In genomic region chr19:47135156-47135555, GRCh38 we compare ENCODE assay signal across 21 cellular contexts. TPM values are rescaled to one million over a fixed set of nuclear protein-coding genes. Genes with fewer than 3 reads are reported as not detected.
A peak's percentile ranks its signal among the peaks of the same experiment; 100 is the strongest.
DNase-seq lines count a peak whose midpoint lies in the region; ATAC-seq and TF ChIP-seq lines count a peak whose summit lies in the region.
"Had no signal": no experiment of that assay in that cellular context is flagged by ENCODE, and none has a peak within 500 bp of the region (broad histone marks: within the 10 kb centered on the region; RNA-seq: fewer than 3 reads in every experiment).

No MANE protein-coding gene starts in this region.

- no peak for DNase-seq in SK-N-SH
- DNase-seq in LHCN-M2 (ENCODE audit: low read depth), result peak; percentile 20
- no peak for DNase-seq in chondrocyte (ENCODE audit: low spot score)
- DNase-seq in osteoblast (ENCODE audit: insufficient read length, low spot score, missing footprints), result no peak
- no peak for DNase-seq in left lung
- no peak for DNase-seq in NCI-H345 (lab: John Stamatoyannopoulos, UW)
- DNase-seq: activated CD4-positive, CD25-positive, alpha-beta regulatory T cell treated with anti-CD3 and anti-CD28 coated beads, Interleukin-2, amount 50 U/mL, for 72 hours; activated naive CD4-positive, alpha-beta T cell treated with anti-CD3 and anti-CD28 coated beads for 36 hours; body of pancreas; immature natural killer cell; MV-4-11; naive B cell; NCI-H2029 treated with DMSO at 0.1 percent for 48 hours; NCI-H510A treated with DMSO at 0.1 percent for 48 hours; SJCRH30; stimulated activated CD4-positive, alpha-beta T cell treated with anti-CD3 and anti-CD28 coated beads, Interleukin-12 subunit alpha, Interleukin-12 subunit beta, amount 100 ng/mL, for 4 hours; stimulated activated naive CD4-positive, alpha-beta T cell had no signal

- H3K79me2 ChIP-seq in SK-N-SH (ENCODE audit: insufficient read depth), result peaks cover 94% of the 10 kb centered on the region
- peaks cover 93% of the 10 kb centered on the region for H3K79me2 ChIP-seq in osteoblast (ENCODE audit: insufficient read depth, low read length)

- WGBS in SK-N-SH (ENCODE audit: low lambda C conversion rate), result 80% methylated on average over 3 of the region's 3 CpGs

- H3F3A ChIP-seq in SK-N-SH (replicated peaks; ENCODE audit: insufficient read depth), result no peaks in the 10 kb centered on the region

- no peaks in the 10 kb centered on the region for H3K9me2 ChIP-seq in SK-N-SH

- peaks cover 4% of the 10 kb centered on the region for H3K9me3 Mint-ChIP-seq in chondrocyte (ENCODE audit: low read depth)
- H3K9me3 Mint-ChIP-seq: immature natural killer cell had no signal

- peaks cover 7% of the 10 kb centered on the region for H3K36me3 Mint-ChIP-seq in chondrocyte (ENCODE audit: low read depth)

- no peak overlapping the region for H3K4me3 ChIP-seq in SK-N-SH (ENCODE audit: low read depth in 2 of 2, low read length in 1 of 2)
- H3K4me3 ChIP-seq in osteoblast (ENCODE audit: insufficient read depth, low read length), result no peak overlapping the region
- no peak overlapping the region for H3K4me3 ChIP-seq in left lung
- H3K4me3 ChIP-seq: body of pancreas, SJCRH30, upper lobe of right lung had no signal

- H3K27me3 Mint-ChIP-seq in chondrocyte (ENCODE audit: low read depth), result no peaks in the 10 kb centered on the region
- H3K27me3 Mint-ChIP-seq: naive B cell had no signal

- TF ChIP-seq EP300 in SK-N-SH (IDR thresholded peaks at IDR 0.05; ENCODE audit: borderline replicate concordance in 1 of 2, low read depth in 1 of 2, low read length in 1 of 2), result no peak

- POLR2A ChIA-PET in SK-N-SH (lab: Yijun Ruan, JAX), result no interaction called here

- H3K4me1 Mint-ChIP-seq in chondrocyte (ENCODE audit: low read depth), result peaks cover 44% of the 10 kb centered on the region

- peaks cover 74% of the 10 kb centered on the region for H4K20me1 ChIP-seq in SK-N-SH (ENCODE audit: insufficient read depth)
- peaks cover 41% of the 10 kb centered on the region for H4K20me1 ChIP-seq in osteoblast (ENCODE audit: insufficient read depth, low read length)

- no peaks in the 10 kb centered on the region for H3K9me3 ChIP-seq in SK-N-SH
- H3K9me3 ChIP-seq in osteoblast (ENCODE audit: low read depth, low read length), result no peaks in the 10 kb centered on the region
- peaks cover 0 to 2% of the 10 kb centered on the region in 2 donors for H3K9me3 ChIP-seq in left lung
- H3K9me3 ChIP-seq: body of pancreas, SJCRH30, upper lobe of right lung had no signal

- CTCF ChIA-PET in SK-N-SH (lab: Yijun Ruan, JAX), result interaction anchor here (1.3 to 2.1 kb wide), 4 partner anchors 10 to 109 kb away, joined by 5 to 11 read pairs (median 7); no protein-coding TSS in a partner anchor

- H2AFZ ChIP-seq in SK-N-SH (ENCODE audit: low read depth) (no peak overlapping the region), osteoblast (ENCODE audit: low read length) (no peak overlapping the region)

- H3K4me2 ChIP-seq in SK-N-SH (peak overlapping the region; percentile 57; the same call in 1 of the 2 replicates), osteoblast (ENCODE audit: insufficient read depth, low read length) (peak overlapping the region; percentile 16)

- H3K4me1 ChIP-seq in SK-N-SH (ENCODE audit: control insufficient read depth in 1 of 2, insufficient read depth in 2 of 2, low read depth in 1 of 2, low read length in 1 of 2), result peaks cover 2 to 18% of the 10 kb centered on the region in 2 experiments; a peak in 3 of 4 replicates
- H3K4me1 ChIP-seq in osteoblast (ENCODE audit: insufficient read depth, low read length), result peaks cover 14% of the 10 kb centered on the region
- peaks cover 16 to 35% of the 10 kb centered on the region in 2 donors for H3K4me1 ChIP-seq in left lung

- peaks cover 0 to 11% of the 10 kb centered on the region in 2 experiments for H3K36me3 ChIP-seq in SK-N-SH (replicated peaks in 1 of 2; ENCODE audit: control insufficient read depth in 1 of 2, insufficient read depth in 2 of 2, low read length in 1 of 2)
- H3K36me3 ChIP-seq in osteoblast (ENCODE audit: insufficient read depth, low read length), result peaks cover 14% of the 10 kb centered on the region
- peaks cover 0 to 9% of the 10 kb centered on the region in 2 donors for H3K36me3 ChIP-seq in left lung

- TF ChIP-seq CTCF in SK-N-SH (IDR thresholded peaks at IDR 0.05) (no peak), chondrocyte (IDR thresholded peaks at IDR 0.05) (no peak), osteoblast (IDR thresholded peaks at IDR 0.05; ENCODE audit: extremely low read depth, low read depth, low read length) (no peak), left lung (IDR thresholded peaks at IDR 0.05) (no peak)

- H3K27ac ChIP-seq in SK-N-SH (ENCODE audit: low read depth in 2 of 2, low read length in 1 of 2) (peak overlapping the region in 1 of 2 experiments; percentile 38; a peak in 1 of 4 replicates), osteoblast (ENCODE audit: low read depth, low read length) (peak overlapping the region; percentile 31), left lung (no peak overlapping the region)
- H3K27ac ChIP-seq: 22Rv1, body of pancreas, SJCRH30, upper lobe of right lung had no signal

- H3K4me3 Mint-ChIP-seq in chondrocyte (ENCODE audit: unreplicated experiment), result no peak overlapping the region

- TF ChIP-seq RAD21 in SK-N-SH (IDR thresholded peaks at IDR 0.05; ENCODE audit: low read length), result no peak

- H3K9ac ChIP-seq in SK-N-SH, result no peak overlapping the region

- H3K27ac Mint-ChIP-seq in chondrocyte (ENCODE audit: unreplicated experiment), result peak overlapping the region; percentile 24
- H3K27ac Mint-ChIP-seq: activated naive CD4-positive, alpha-beta T cell treated with anti-CD3 and anti-CD28 coated beads for 36 hours had no signal

- intact Hi-C loops in left lung (cut with DNase I), result no loop called here

- ATAC-seq in SK-N-SH treated with all-trans-retinoic acid at 6 μM for 48 hours (no peak), left lung (no peak), GM19397 (IDR thresholded peaks at IDR 0.05; ENCODE audit: unreplicated experiment) (no peak)
- ATAC-seq: body of pancreas, upper lobe of right lung had no signal

- H3K27me3 ChIP-seq in SK-N-SH (ENCODE audit: insufficient read depth), result no peaks in the 10 kb centered on the region
- H3K27me3 ChIP-seq in osteoblast (ENCODE audit: insufficient read depth, low read length), result no peaks in the 10 kb centered on the region
- H3K27me3 ChIP-seq in left lung, result no peaks in the 10 kb centered on the region
- H3K27me3 ChIP-seq: body of pancreas, SJCRH30, upper lobe of right lung had no signal

TF ChIP-seq in SK-N-SH, 30 proteins besides CTCF, POLR2A, EP300 and RAD21:
- no peak for TF ChIP-seq RCOR1 (IDR thresholded peaks at IDR 0.05; ENCODE audit: low read length)
- no peak for TF ChIP-seq MEF2A (IDR thresholded peaks at IDR 0.05; ENCODE audit: borderline replicate concordance, low read depth)
- TF ChIP-seq EZH2phosphoT487 (IDR thresholded peaks at IDR 0.05; ENCODE audit: borderline replicate concordance, low read depth), result no peak
- TF ChIP-seq GATA2 (CRISPR knock-in tag; IDR thresholded peaks at IDR 0.05), result no peak
- no peak for TF ChIP-seq FOXJ3 (CRISPR knock-in tag; IDR thresholded peaks at IDR 0.05)
- no peak for TF ChIP-seq FOXM1 (IDR thresholded peaks at IDR 0.05; ENCODE audit: low read depth)

TF ChIP-seq in SK-N-SH treated with all-trans-retinoic acid at 6 μM for 48 hours, 23 proteins besides CTCF, POLR2A, EP300 and RAD21:
- TF ChIP-seq PATZ1 (CRISPR knock-in tag; IDR thresholded peaks at IDR 0.05; ENCODE audit: borderline replicate concordance) (no peak), TOX (CRISPR knock-in tag; IDR thresholded peaks at IDR 0.05; ENCODE audit: borderline replicate concordance) (no peak), TCF4 (CRISPR knock-in tag; IDR thresholded peaks at IDR 0.05; ENCODE audit: borderline replicate concordance) (no peak), ZFP30 (CRISPR knock-in tag; IDR thresholded peaks at IDR 0.05) (no peak), PPARA (CRISPR knock-in tag; IDR thresholded peaks at IDR 0.05; ENCODE audit: borderline replicate concordance) (no peak), OSR1 (CRISPR knock-in tag; IDR thresholded peaks at IDR 0.05) (no peak), ZFP3 (CRISPR knock-in tag; IDR thresholded peaks at IDR 0.05) (no peak), ZNF565 (CRISPR knock-in tag; conservative IDR thresholded peaks at IDR 0.05; ENCODE audit: low read depth) (no peak), SNAI2 (CRISPR knock-in tag; IDR thresholded peaks at IDR 0.05) (no peak), ZNF8 (CRISPR knock-in tag; IDR thresholded peaks at IDR 0.05) (no peak), CSDC2 (CRISPR knock-in tag; IDR thresholded peaks at IDR 0.05) (no peak), ARNTL (CRISPR knock-in tag; IDR thresholded peaks at IDR 0.05; ENCODE audit: borderline replicate concordance, low read depth) (no peak), ESRRG (CRISPR knock-in tag; IDR thresholded peaks at IDR 0.05) (no peak)

RNA-seq across cellular contexts. Expression of gene SAE1, which starts 4.5 kb away (rescaled TPM):
- polyA plus RNA-seq in SK-N-SH (2012; rRNA removed), result 123 and 126 TPM in 2 replicates
- 137 and 140 TPM in 2 replicates for polyA plus RNA-seq in SK-N-SH (2012; cell fraction: cytosol; rRNA removed)
- polyA plus RNA-seq in SK-N-SH (2012; cell fraction: nucleus; rRNA removed), result 44.7 and 62.7 TPM in 2 replicates
- total RNA-seq in LHCN-M2 (2014; rRNA removed) (228 and 269 TPM in 2 replicates), chondrocyte (91.2 to 107 TPM (median 95.7 TPM) in 3 replicates), osteoblast (99.9 and 105 TPM in 2 replicates), left lung (10 to 100 TPM; 67.7 to 73.8 TPM)
- 192 TPM for polyA plus RNA-seq in LHCN-M2 (2012)

RNA-seq across cellular contexts. Expression of gene ZC3H4, which starts 21.6 kb away (rescaled TPM):
- polyA plus RNA-seq in SK-N-SH (2012; rRNA removed), result 3.9 and 7.6 TPM in 2 replicates
- 4.6 and 5.7 TPM in 2 replicates for polyA plus RNA-seq in SK-N-SH (2012; cell fraction: cytosol; rRNA removed)
- 14.8 and 20.3 TPM in 2 replicates for polyA plus RNA-seq in SK-N-SH (2012; cell fraction: nucleus; rRNA removed)
- 14.9 and 17.3 TPM in 2 replicates for total RNA-seq in LHCN-M2 (2014; rRNA removed)
- 18.7 TPM for polyA plus RNA-seq in LHCN-M2 (2012)
- total RNA-seq in chondrocyte, result 43.5 to 54.2 TPM (median 46.2 TPM) in 3 replicates
- total RNA-seq in osteoblast, result 10.9 and 14.1 TPM in 2 replicates
- total RNA-seq in left lung, result 10 to 100 TPM; 37.9 to 39.2 TPM
